ENCODE assay signal across 17 cellular contexts in the genomic region with DNA sequence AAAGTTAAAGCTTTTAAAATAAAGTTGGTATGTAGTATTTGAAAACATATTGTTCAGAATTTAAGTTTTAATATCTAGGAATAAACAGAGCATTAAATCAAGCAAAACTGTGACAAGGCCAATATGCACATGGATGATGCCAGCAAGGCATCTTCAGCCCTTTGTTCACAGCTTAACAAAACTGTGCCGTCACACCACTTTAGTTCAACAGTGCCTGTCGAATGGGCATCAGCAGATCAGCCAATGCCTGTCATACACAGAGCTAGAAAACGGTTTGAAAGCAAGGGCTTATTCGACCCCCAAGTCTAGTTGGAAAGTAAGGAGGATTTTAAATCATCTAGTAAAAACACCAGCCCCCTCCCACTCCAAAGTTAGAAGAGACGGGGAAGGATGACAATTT. TPM values are rescaled to one million over a fixed set of nuclear protein-coding genes. Genes with fewer than 3 reads are reported as not detected.
A peak's percentile ranks its signal among the peaks of the same experiment; 100 is the strongest.
DNase-seq lines count a peak whose midpoint lies in the region; ATAC-seq, FAIRE-seq and TF ChIP-seq lines count a peak whose summit lies in the region.
"Had no signal": no experiment of that assay in that cellular context is flagged by ENCODE, and none has a peak within 500 bp of the region (broad histone marks: within the 10 kb centered on the region; RNA-seq: fewer than 3 reads in every experiment).

No MANE protein-coding gene starts in this region.

- no peaks in the 10 kb centered on the region for H3K36me3 Mint-ChIP-seq in endodermal cell (ENCODE audit: low read depth)
- H3K36me3 Mint-ChIP-seq in natural killer cell: peaks cover 14% of the 10 kb centered on the region
- H3K36me3 Mint-ChIP-seq: activated naive CD4-positive, alpha-beta T cell treated with anti-CD3 and anti-CD28 coated beads, Interleukin-2, amount 10 ng/mL, durations not matched to agents 7 days and 5 days had no signal

- DNase-seq in SK-N-MC (ENCODE audit: low read depth, low spot score) (no peak), endodermal cell (no peak), natural killer cell (no peak), substantia nigra (lab: John Stamatoyannopoulos, UW) (peak in 8 of 49 donors; percentile 27 to 74 (median 34)), D721Med (ENCODE audit: insufficient read length, low spot score) (no peak), NCI-H1417 treated with DMSO at 0.1 percent for 48 hours (lab: John Stamatoyannopoulos, UW) (no peak), NCI-H1092 (lab: John Stamatoyannopoulos, UW) (no peak)
- no peak for DNase-seq in stimulated activated CD4-positive, alpha-beta T cell treated with anti-CD3 and anti-CD28 coated beads, Interleukin-12 subunit alpha, Interleukin-12 subunit beta, amount 100 ng/mL, for 4 hours
- DNase-seq: activated CD4-positive, alpha-beta T cell treated with anti-CD3 and anti-CD28 coated beads, Interleukin-2, amount 50 U/mL, for 4 hours; activated naive CD4-positive, alpha-beta T cell treated with anti-CD3 and anti-CD28 coated beads, Interleukin-2, amount 10 ng/mL, durations not matched to agents 7 days and 5 days; activated T-cell treated with anti-CD3 and anti-CD28 coated beads, Interleukin-2, amount 50 U/mL, for 1 hour; body of pancreas; effector CD4-positive, alpha-beta T cell; left colon; NCI-H1436; NCI-H2171 treated with DMSO at 0.1 percent for 48 hours; stimulated activated naive CD4-positive, alpha-beta T cell treated with Interleukin-2 at 50 U/mL for 16 hours had no signal

- no peak overlapping the region for H3K4me3 ChIP-seq in SK-N-MC
- no peak overlapping the region for H3K4me3 ChIP-seq in endodermal cell (ENCODE audit: low read length)
- H3K4me3 ChIP-seq: body of pancreas had no signal

- H3K9me3 Mint-ChIP-seq in endodermal cell (no peaks in the 10 kb centered on the region), natural killer cell (no peaks in the 10 kb centered on the region)
- H3K9me3 Mint-ChIP-seq: activated naive CD4-positive, alpha-beta T cell treated with anti-CD3 and anti-CD28 coated beads, Interleukin-2, amount 10 ng/mL, durations not matched to agents 7 days and 5 days had no signal

- peaks cover 4% of the 10 kb centered on the region for H3K4me1 ChIP-seq in endodermal cell (ENCODE audit: control insufficient read depth, insufficient read depth, low read length)

- ATAC-seq in natural killer cell: no peak
- ATAC-seq: body of pancreas, left colon had no signal

- no peak for FAIRE-seq in D721Med (lab: Jason Lieb, UNC)

- H3K4me3 Mint-ChIP-seq in endodermal cell: no peak overlapping the region
- peak overlapping the region; percentile 95 for H3K4me3 Mint-ChIP-seq in natural killer cell
- H3K4me3 Mint-ChIP-seq: activated naive CD4-positive, alpha-beta T cell treated with anti-CD3 and anti-CD28 coated beads, Interleukin-2, amount 10 ng/mL, durations not matched to agents 7 days and 5 days had no signal

- H3K36me3 ChIP-seq in SK-N-MC (ENCODE audit: insufficient read depth, low read length) (peaks cover 94% of the 10 kb centered on the region), endodermal cell (ENCODE audit: control insufficient read depth, insufficient read depth, low read length) (no peaks in the 10 kb centered on the region)

- H3K27ac Mint-ChIP-seq in endodermal cell: no peak overlapping the region
- H3K27ac Mint-ChIP-seq in natural killer cell: no peak overlapping the region
- H3K27ac Mint-ChIP-seq: activated naive CD4-positive, alpha-beta T cell treated with anti-CD3 and anti-CD28 coated beads, Interleukin-2, amount 10 ng/mL, durations not matched to agents 7 days and 5 days had no signal

- no peak overlapping the region for H3K9ac ChIP-seq in SK-N-MC (ENCODE audit: insufficient read length)
- no peak overlapping the region for H3K9ac ChIP-seq in endodermal cell (ENCODE audit: extremely low read depth, low read length, poor library complexity, severe bottlenecking)

- intact Hi-C loops in natural killer cell (cut with micrococcal nuclease): no loop called here

- H3K27ac ChIP-seq in SK-N-MC: peak overlapping the region; percentile 83
- peak overlapping the region; percentile 62 for H3K27ac ChIP-seq in endodermal cell (ENCODE audit: low read depth, low read length)
- peak overlapping the region; percentile 99 for H3K27ac ChIP-seq in substantia nigra (ENCODE audit: low read depth, low read length, poor library complexity, severe bottlenecking)
- H3K27ac ChIP-seq: body of pancreas had no signal

- H3K27me3 Mint-ChIP-seq in endodermal cell (ENCODE audit: insufficient read depth) (peaks cover 55% of the 10 kb centered on the region), natural killer cell (ENCODE audit: low read depth in 2 of 2) (no peaks in the 10 kb centered on the region)

- peaks cover 68% of the 10 kb centered on the region for H3K27me3 ChIP-seq in endodermal cell (ENCODE audit: control insufficient read depth, insufficient read depth, low read length, poor library complexity, severe bottlenecking)
- H3K27me3 ChIP-seq: body of pancreas had no signal

- H3K4me1 Mint-ChIP-seq in endodermal cell (peaks cover 37% of the 10 kb centered on the region), natural killer cell (peaks cover 85 to 95% of the 10 kb centered on the region in 2 donors)
- H3K4me1 Mint-ChIP-seq: activated naive CD4-positive, alpha-beta T cell treated with anti-CD3 and anti-CD28 coated beads, Interleukin-2, amount 10 ng/mL, durations not matched to agents 7 days and 5 days had no signal

- 89% methylated on average over 3 of the region's 5 CpGs; no CpG with 5 or more reads in 1 of the 2 experiments for WGBS in endodermal cell (ENCODE audit: insufficient coverage in 1 of 2, insufficient read length in 1 of 2), 2 experiments

- no peak for TF ChIP-seq CTCF in endodermal cell (conservative IDR thresholded peaks at IDR 0.05)
- TF ChIP-seq CTCF in natural killer cell (IDR thresholded peaks at IDR 0.05): no peak
- TF ChIP-seq CTCF in D721Med (IDR thresholded peaks at IDR 0.05; ENCODE audit: insufficient read depth, missing control alignments): no peak

- H3K9me3 ChIP-seq in SK-N-MC (ENCODE audit: low read depth, low read length) (no peaks in the 10 kb centered on the region), endodermal cell (ENCODE audit: control insufficient read depth, low read length) (no peaks in the 10 kb centered on the region)
- H3K9me3 ChIP-seq: body of pancreas had no signal

RNA-seq across cellular contexts. Expression of gene ZEB2, which starts 16.7 kb away (rescaled TPM):
- total RNA-seq in endodermal cell (under 1 TPM; 0.29 to 0.31 TPM), natural killer cell (1,000 to 10,000 TPM in 1 of 3 donors, 100 to 1,000 TPM in 2; 718 to 1,143 (median 944) TPM)
- 68.2 TPM for polyA plus RNA-seq in endodermal cell (2013, experiment 1 of 2)
- 65.4 TPM for polyA plus RNA-seq in endodermal cell (2013, experiment 2 of 2)

Comparison
In these comparisons a context has a peak if more than half of its experiments do, and no peak if none do; other contexts are left out.
1. RNA of gene ZEB2, which starts 16.7 kb away (total RNA-seq): 718 to 1,143 TPM in natural killer cell; 0.29 to 0.31 TPM in endodermal cell; every median in the first group is over 100 times any median in the second.
2. Peak in every context shown above with its lines, with median percentiles within 50 percentile points of each other: H3K27ac ChIP-seq.